16 cellular contexts compared by ENCODE assay signal in genomic region chr19:51719251-51719901, GRCh38. TPM values are rescaled to one million over a fixed set of nuclear protein-coding genes. Genes with fewer than 3 reads are reported as not detected.
DNase-seq lines count a peak whose midpoint lies in the region; ATAC-seq lines count a peak whose summit lies in the region.
"Had no signal": no experiment of that assay in that cellular context is flagged by ENCODE, and none has a peak within 500 bp of the region (broad histone marks: within the 10 kb centered on the region; RNA-seq: fewer than 3 reads in every experiment).

No MANE protein-coding gene starts in this region.

- H3K4me1 ChIP-seq in NT2/D1 (ENCODE audit: insufficient read depth, insufficient read length) (no peaks in the 10 kb centered on the region), ectodermal cell (ENCODE audit: control insufficient read depth, insufficient read depth, low read length) (peaks cover 4% of the 10 kb centered on the region)
- H3K4me1 ChIP-seq: colonic mucosa, gastrocnemius medialis had no signal

- no peak overlapping the region for H3K27ac ChIP-seq in ectodermal cell (ENCODE audit: insufficient read depth, low read depth, low read length, poor library complexity, severe bottlenecking)
- H3K27ac ChIP-seq: colonic mucosa, gastrocnemius medialis, Peyer's patch had no signal

- ATAC-seq in HG02970 (IDR thresholded peaks at IDR 0.05; ENCODE audit: low FRiP score, unreplicated experiment) (no peak), HG02973 (IDR thresholded peaks at IDR 0.05; ENCODE audit: unreplicated experiment) (no peak)
- ATAC-seq: activated CD8-positive, alpha-beta T cell treated with anti-CD3 and anti-CD28 coated beads, Interleukin-2, amount 10 ng/mL, durations not matched to agents 7 days and 5 days; gastrocnemius medialis had no signal

- H3K27me3 ChIP-seq in NT2/D1 (ENCODE audit: insufficient read depth, insufficient read length) = peaks cover 37% of the 10 kb centered on the region
- peaks cover 68% of the 10 kb centered on the region for H3K27me3 ChIP-seq in ectodermal cell (ENCODE audit: control insufficient read depth, insufficient read depth, low read length, poor library complexity, severe bottlenecking)
- H3K27me3 ChIP-seq: Peyer's patch had no signal

- 2 to 3% methylated on average over 79 of the region's 79 CpGs for WGBS in ectodermal cell, 2 experiments

- DNase-seq in NT2/D1 (ENCODE audit: low read depth, low spot score) (no peak), islet precursor cell (peak; percentile 59), skeletal muscle cell (ENCODE audit: low read depth) (no peak), SIG-M5 (lab: John Stamatoyannopoulos, UW) (no peak), SKM-1 (lab: John Stamatoyannopoulos, UW; ENCODE audit: unreplicated experiment) (no peak)
- DNase-seq: activated CD8-positive, alpha-beta T cell treated with anti-CD3 and anti-CD28 coated beads, Interleukin-2, amount 10 ng/mL, durations not matched to agents 7 days and 5 days; activated naive CD4-positive, alpha-beta T cell; CD4-positive, CD25-positive, alpha-beta regulatory T cell; colonic mucosa; gastrocnemius medialis; midbrain; Peyer's patch; T1000 had no signal

- H3K4me3 ChIP-seq in NT2/D1 (ENCODE audit: insufficient read length, low read depth) (peak overlapping the region; percentile 62), ectodermal cell (ENCODE audit: insufficient read depth, low read depth, low read length) (peak overlapping the region; percentile 35), skeletal muscle cell (ENCODE audit: low read depth, low read length) (peak overlapping the region; percentile 39)
- H3K4me3 ChIP-seq: colonic mucosa, gastrocnemius medialis had no signal

- H3K9ac ChIP-seq in NT2/D1 (ENCODE audit: insufficient read length, low read depth) = peak overlapping the region; percentile 77

- H3K36me3 ChIP-seq in NT2/D1 (ENCODE audit: insufficient read depth, insufficient read length, low read length) (no peaks in the 10 kb centered on the region), ectodermal cell (ENCODE audit: control insufficient read depth, insufficient read depth, low read length) (no peaks in the 10 kb centered on the region)
- H3K36me3 ChIP-seq: colonic mucosa, gastrocnemius medialis, Peyer's patch had no signal

- H3K9me3 ChIP-seq in NT2/D1 (ENCODE audit: insufficient read depth, low read length) (no peaks in the 10 kb centered on the region), ectodermal cell (ENCODE audit: control insufficient read depth, low read length) (no peaks in the 10 kb centered on the region)
- H3K9me3 ChIP-seq: colonic mucosa, gastrocnemius medialis, Peyer's patch had no signal

RNA-seq across cellular contexts. Expression of gene HAS1, which starts 4.4 kb away (rescaled TPM):
- not detected for polyA plus RNA-seq in ectodermal cell (2013, experiment 1 of 4)
- polyA plus RNA-seq in ectodermal cell (2013, experiment 2 of 4) = not detected
- not detected for polyA plus RNA-seq in ectodermal cell (2013, experiment 3 of 4)
- not detected for polyA plus RNA-seq in ectodermal cell (2013, experiment 4 of 4)
- polyA plus RNA-seq: CD4-positive, CD25-positive, alpha-beta regulatory T cell had no signal

RNA-seq across cellular contexts. Expression of gene SPACA6, which starts 26.2 kb away (rescaled TPM):
- polyA plus RNA-seq in ectodermal cell (2013, experiment 1 of 4) = 7.5 TPM
- 8.7 TPM for polyA plus RNA-seq in ectodermal cell (2013, experiment 2 of 4)
- 7.6 TPM for polyA plus RNA-seq in ectodermal cell (2013, experiment 3 of 4)
- 8.8 TPM for polyA plus RNA-seq in ectodermal cell (2013, experiment 4 of 4)

RNA-seq across cellular contexts. Expression of gene FPR1, which starts 32.3 kb away (rescaled TPM):
- not detected for polyA plus RNA-seq in ectodermal cell (2013, experiment 1 of 4)
- polyA plus RNA-seq in ectodermal cell (2013, experiment 2 of 4) = not detected
- polyA plus RNA-seq in ectodermal cell (2013, experiment 3 of 4) = not detected
- polyA plus RNA-seq in ectodermal cell (2013, experiment 4 of 4) = not detected

RNA-seq across cellular contexts. Expression of gene FPR2, which starts 41.6 kb away (rescaled TPM):
- polyA plus RNA-seq in ectodermal cell (2013, experiment 1 of 4) = not detected
- polyA plus RNA-seq in ectodermal cell (2013, experiment 2 of 4) = not detected
- polyA plus RNA-seq in ectodermal cell (2013, experiment 3 of 4) = not detected
- not detected for polyA plus RNA-seq in ectodermal cell (2013, experiment 4 of 4)
- polyA plus RNA-seq: CD4-positive, CD25-positive, alpha-beta regulatory T cell had no signal
